Comparison of ENCODE assay signal across 14 cellular contexts in genomic region chr20:10667077-10667401, GRCh38. TPM values are rescaled to one million over a fixed set of nuclear protein-coding genes. Genes with fewer than 3 reads are reported as not detected.
DNase-seq lines count a peak whose midpoint lies in the region; ATAC-seq and TF ChIP-seq lines count a peak whose summit lies in the region.
"Had no signal": no experiment of that assay in that cellular context is flagged by ENCODE, and none has a peak within 500 bp of the region (broad histone marks: within the 10 kb centered on the region; RNA-seq: fewer than 3 reads in every experiment).

No MANE protein-coding gene starts in this region.

- H3K4me2 ChIP-seq in hepatocyte, result peak overlapping the region; percentile 57

- H3K4me3 Mint-ChIP-seq in type B pancreatic cell, result no peak overlapping the region
- H3K4me3 Mint-ChIP-seq: activated CD4-positive, alpha-beta memory T cell treated with anti-CD3 and anti-CD28 coated beads for 36 hours; CD4-positive, CD25-positive, alpha-beta regulatory T cell had no signal

- peaks cover 52% of the 10 kb centered on the region for H3K36me3 Mint-ChIP-seq in type B pancreatic cell
- H3K36me3 Mint-ChIP-seq: activated CD4-positive, alpha-beta memory T cell treated with anti-CD3 and anti-CD28 coated beads for 36 hours; CD4-positive, CD25-positive, alpha-beta regulatory T cell had no signal

- H3K36me3 ChIP-seq in hepatocyte (replicated peaks; ENCODE audit: insufficient read depth, low read depth), result no peaks in the 10 kb centered on the region
- H3K36me3 ChIP-seq in skeletal muscle tissue (ENCODE audit: control insufficient read depth in 3 of 3, insufficient read depth in 3 of 3, low read length in 3 of 3), result peaks cover 12 to 22% (median 13%) of the 10 kb centered on the region in 3 donors
- peaks cover 7% of the 10 kb centered on the region for H3K36me3 ChIP-seq in colonic mucosa
- H3K36me3 ChIP-seq: adrenal gland had no signal

- no peaks in the 10 kb centered on the region for H3K9me3 Mint-ChIP-seq in type B pancreatic cell
- H3K9me3 Mint-ChIP-seq: activated CD4-positive, alpha-beta memory T cell treated with anti-CD3 and anti-CD28 coated beads for 36 hours; CD4-positive, CD25-positive, alpha-beta regulatory T cell had no signal

- TF ChIP-seq CTCF in hepatocyte (IDR thresholded peaks at IDR 0.05; ENCODE audit: poor library complexity) (no peak), colonic mucosa (IDR thresholded peaks at IDR 0.05) (no peak), type B pancreatic cell (conservative IDR thresholded peaks at IDR 0.05) (no peak)

- intact Hi-C loops in colonic mucosa (cut with DNase I), result no loop called here

- H3K4me1 ChIP-seq in hepatocyte (ENCODE audit: insufficient read depth), result peaks cover 51% of the 10 kb centered on the region
- peaks cover 51 to 68% (median 55%) of the 10 kb centered on the region in 3 donors for H3K4me1 ChIP-seq in skeletal muscle tissue (ENCODE audit: control insufficient read depth in 3 of 3, insufficient read depth in 3 of 3, low read length in 3 of 3)
- peaks cover 15% of the 10 kb centered on the region for H3K4me1 ChIP-seq in colonic mucosa

- no peaks in the 10 kb centered on the region for H3K9me2 ChIP-seq in hepatocyte (replicated peaks; ENCODE audit: insufficient read depth)

- H3K9me3 ChIP-seq in hepatocyte (ENCODE audit: low read depth) (no peaks in the 10 kb centered on the region), skeletal muscle tissue (ENCODE audit: control insufficient read depth in 3 of 3, low read length in 3 of 3) (no peaks in the 10 kb centered on the region), colonic mucosa (no peaks in the 10 kb centered on the region)
- H3K9me3 ChIP-seq: adrenal gland had no signal

- H3K27ac Mint-ChIP-seq in type B pancreatic cell, result no peak overlapping the region
- H3K27ac Mint-ChIP-seq: activated CD4-positive, alpha-beta memory T cell treated with anti-CD3 and anti-CD28 coated beads for 36 hours; CD4-positive, CD25-positive, alpha-beta regulatory T cell had no signal

- peaks cover 33% of the 10 kb centered on the region for H4K20me1 ChIP-seq in hepatocyte (ENCODE audit: insufficient read depth, poor library complexity, severe bottlenecking)

- no peak overlapping the region for H3K4me3 ChIP-seq in hepatocyte
- peak overlapping the region; percentile 36 to 57 (median 39) for H3K4me3 ChIP-seq in skeletal muscle tissue (ENCODE audit: low read length in 3 of 3)
- H3K4me3 ChIP-seq in colonic mucosa, result no peak overlapping the region
- H3K4me3 ChIP-seq: adrenal gland, GM12878 had no signal

- H3K79me2 ChIP-seq in hepatocyte, result peaks cover 96% of the 10 kb centered on the region

- no peak overlapping the region for H3K27ac ChIP-seq in hepatocyte
- H3K27ac ChIP-seq in skeletal muscle tissue (ENCODE audit: low read depth, low read length), result peak overlapping the region; percentile 52
- H3K27ac ChIP-seq in colonic mucosa, result no peak overlapping the region

- no peak overlapping the region for H2AFZ ChIP-seq in hepatocyte

- DNase-seq in NCI-H1048 (lab: John Stamatoyannopoulos, UW) (peak; percentile 44), cerebellar cortex (ENCODE audit: low spot score) (peak; percentile 49), hepatocyte (ENCODE audit: low spot score) (no peak), colonic mucosa (no peak), type B pancreatic cell (ENCODE audit: extremely low spot score, unreplicated experiment) (no peak)
- DNase-seq: activated CD4-positive, alpha-beta memory T cell treated with anti-CD3 and anti-CD28 coated beads for 36 hours; CD4-positive, CD25-positive, alpha-beta regulatory T cell; glutamatergic neuron; NCI-H510A had no signal

- WGBS in hepatocyte (ENCODE audit: low lambda C conversion rate, missing lambda C conversion rate), result 96% methylated on average over 21 of the region's 21 CpGs

- no peaks in the 10 kb centered on the region for H3K27me3 Mint-ChIP-seq in type B pancreatic cell

- H3K27me3 ChIP-seq in hepatocyte (no peaks in the 10 kb centered on the region), skeletal muscle tissue (ENCODE audit: control insufficient read depth in 3 of 3, insufficient read depth in 3 of 3, low read length in 3 of 3) (no peaks in the 10 kb centered on the region), colonic mucosa (no peaks in the 10 kb centered on the region)
- H3K27me3 ChIP-seq: adrenal gland had no signal

- H3K9ac ChIP-seq in skeletal muscle tissue (ENCODE audit: low read depth in 1 of 3, low read length in 3 of 3) (peak overlapping the region in 2 of 3 donors; percentile 27 to 46), colonic mucosa (ENCODE audit: low read depth in 2 of 2, low read length in 2 of 2) (no peak overlapping the region)

- ATAC-seq in GM21576 (IDR thresholded peaks at IDR 0.05; ENCODE audit: unreplicated experiment) (no peak), HG03159 (IDR thresholded peaks at IDR 0.05; ENCODE audit: unreplicated experiment) (no peak)
- ATAC-seq: GM12878 had no signal

- H3K4me1 Mint-ChIP-seq in type B pancreatic cell (ENCODE audit: unreplicated experiment), result peaks cover 65% of the 10 kb centered on the region

RNA-seq across cellular contexts. Expression of gene JAG1, which starts 6.8 kb away (rescaled TPM):
- total RNA-seq in hepatocyte (51.5 and 52.6 TPM in 2 replicates), skeletal muscle tissue (60.5 TPM), colonic mucosa (100 to 1,000 TPM in 1 of 2 donors, 10 to 100 TPM in 1; 66.5 to 102 TPM), type B pancreatic cell (ENCODE audit: low replicate concordance) (31.9 and 58.4 TPM in 2 replicates)
- 19.2 and 21.0 TPM in 2 replicates for polyA plus RNA-seq in hepatocyte

Comparison
In these comparisons a context has a peak if more than half of its experiments do, and no peak if none do; other contexts are left out.
1. DNase-seq: peak in NCI-H1048 (single experiment) and cerebellar cortex (single experiment); none in hepatocyte (single experiment), colonic mucosa (single experiment) and type B pancreatic cell (single experiment).
2. H3K4me3 ChIP-seq: peak in skeletal muscle tissue (3 of 3); none in hepatocyte (single experiment) and colonic mucosa (single experiment).
3. H3K9ac ChIP-seq: peak in skeletal muscle tissue (2 of 3); none in colonic mucosa (0 of 2).